11 cellular contexts compared by ENCODE assay signal in the genomic region with DNA sequence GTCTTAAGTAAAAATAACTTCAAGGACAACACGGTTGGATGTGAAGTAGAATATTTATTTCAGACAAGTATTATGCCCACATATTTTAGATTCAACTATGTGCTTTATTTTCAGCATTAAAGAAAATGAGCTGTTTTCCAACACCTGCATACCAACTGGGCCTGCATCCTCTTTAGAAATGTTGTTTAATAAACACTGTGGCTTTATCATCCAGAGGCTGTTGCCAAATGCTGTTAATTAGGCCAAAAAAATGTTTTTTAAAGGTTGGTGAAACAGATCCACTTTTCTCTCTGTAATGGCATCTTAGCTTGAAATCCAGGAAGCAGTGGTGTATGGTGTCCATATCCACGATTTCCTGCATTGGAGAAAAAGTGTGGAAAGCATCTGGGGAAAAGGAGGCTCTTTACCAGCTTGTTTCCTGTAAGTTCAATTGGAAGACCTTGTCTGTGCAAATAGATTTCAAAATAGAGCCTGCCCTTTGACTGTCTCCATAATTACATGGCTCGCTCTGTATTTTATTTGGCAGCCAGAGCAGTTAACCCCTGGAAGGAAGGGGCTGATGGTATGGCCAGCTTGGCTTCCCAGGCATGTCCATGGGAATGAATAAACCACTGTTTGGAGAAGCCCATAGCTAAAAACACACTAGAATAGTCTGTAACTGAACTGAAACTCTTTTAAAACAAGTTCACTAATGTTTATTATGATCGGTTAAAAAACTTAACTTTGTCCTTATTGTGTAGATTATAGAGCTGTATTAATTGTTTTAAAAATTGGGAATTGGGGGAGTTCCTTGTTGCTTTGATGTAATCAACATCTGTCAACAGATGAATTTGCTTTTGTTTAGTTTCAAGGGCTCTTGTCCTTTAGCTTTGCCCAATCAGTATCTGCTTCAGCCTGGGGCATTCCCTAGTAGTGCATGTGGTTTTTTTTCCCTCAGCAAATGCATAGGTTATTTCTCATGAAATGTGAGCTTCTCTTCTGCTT. TPM values are rescaled to one million over a fixed set of nuclear protein-coding genes. Genes with fewer than 3 reads are reported as not detected.
DNase-seq lines count a peak whose midpoint lies in the region; ATAC-seq lines count a peak whose summit lies in the region.
"Had no signal": no experiment of that assay in that cellular context is flagged by ENCODE, and none has a peak within 500 bp of the region (broad histone marks: within the 10 kb centered on the region; RNA-seq: fewer than 3 reads in every experiment).

No MANE protein-coding gene starts in this region.

- no peak for ATAC-seq in HG02884 (IDR thresholded peaks at IDR 0.05; ENCODE audit: unreplicated experiment)
- ATAC-seq: left ventricle myocardium superior had no signal

- DNase-seq in DMS79 (lab: John Stamatoyannopoulos, UW) (peak; percentile 23), DMS79 treated with DMSO at 0.1 percent for 48 hours (lab: John Stamatoyannopoulos, UW) (no peak), NCI-H510A (lab: John Stamatoyannopoulos, UW) (peak; percentile 15), dermis microvascular lymphatic vessel endothelial cell (ENCODE audit: low read depth in 2 of 2) (peak; percentile 71 to 85), smooth muscle cell of the brain vasculature (ENCODE audit: low read depth, low spot score) (peak; percentile 24), NCI-H226 (no peak), NOMO-1 (lab: John Stamatoyannopoulos, UW; ENCODE audit: unreplicated experiment in 2 of 2) (no peak)
- DNase-seq: activated CD4-positive, CD25-positive, alpha-beta regulatory T cell treated with anti-CD3 and anti-CD28 coated beads, Interleukin-2, amount 50 U/mL, for 72 hours; activated naive CD4-positive, alpha-beta T cell treated with anti-CD3 and anti-CD28 coated beads, Interleukin-2, amount 50 U/mL, for 16 hours; left ventricle myocardium superior had no signal

RNA-seq across cellular contexts. Expression of gene DLX1, which starts 33.0 kb away (rescaled TPM):
- total RNA-seq in dermis microvascular lymphatic vessel endothelial cell = under 0.01 TPM in 1 of 2 replicates, not detected in the other
- total RNA-seq: left ventricle myocardium superior had no signal

RNA-seq across cellular contexts. Expression of gene DLX2, which starts 50.4 kb away (rescaled TPM):
- not detected in 2 replicates for total RNA-seq in dermis microvascular lymphatic vessel endothelial cell
- total RNA-seq: left ventricle myocardium superior had no signal

RNA-seq across cellular contexts. Expression of gene METAP1D, which starts 52.5 kb away (rescaled TPM):
- 2.4 and 2.7 TPM in 2 replicates for total RNA-seq in dermis microvascular lymphatic vessel endothelial cell

Comparison
In these comparisons a context has a peak if more than half of its experiments do, and no peak if none do; other contexts are left out.
1. DNase-seq: peak in DMS79 (single experiment), NCI-H510A (single experiment), dermis microvascular lymphatic vessel endothelial cell (2 of 2) and smooth muscle cell of the brain vasculature (single experiment); none in DMS79 treated with DMSO at 0.1 percent for 48 hours (single experiment), NCI-H226 (single experiment) and NOMO-1 (0 of 2).